Comparison of ENCODE assay signal across 23 cellular contexts in the genomic region with DNA sequence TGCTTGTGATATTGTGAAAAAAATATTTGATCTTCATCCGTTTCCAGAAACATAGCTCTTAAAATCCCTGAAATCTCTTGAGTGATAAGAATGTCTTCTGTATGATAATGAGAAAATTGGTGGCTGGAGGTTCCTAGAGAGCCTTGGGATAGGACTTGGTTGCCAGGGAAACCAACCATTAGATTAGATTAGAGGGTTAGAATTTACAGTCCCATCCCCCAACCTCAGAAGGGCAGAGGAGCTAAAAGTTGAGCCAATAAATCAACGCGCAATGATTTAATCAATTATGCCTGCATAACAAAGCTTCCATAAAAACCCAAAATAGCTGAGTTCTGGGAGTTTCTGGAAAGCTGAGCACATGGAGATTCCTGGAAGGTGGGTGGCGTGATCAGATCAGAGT.
"Had no signal": no experiment of that assay in that cellular context is flagged by ENCODE, and none has a peak within 500 bp of the region (broad histone marks: within the 10 kb centered on the region; RNA-seq: fewer than 3 reads in every experiment).

No MANE protein-coding gene starts in this region.

- H3K27me3 ChIP-seq: brain microvascular endothelial cell had no signal

- H3K27ac Mint-ChIP-seq: activated naive CD8-positive, alpha-beta T cell treated with anti-CD3 and anti-CD28 coated beads, Interleukin-2, amount 50 U/mL, for 24 hours had no signal

- H3K4me3 Mint-ChIP-seq: activated CD8-positive, alpha-beta T cell treated with anti-CD3 and anti-CD28 coated beads for 36 hours; activated naive CD8-positive, alpha-beta T cell treated with anti-CD3 and anti-CD28 coated beads, Interleukin-2, amount 50 U/mL, for 24 hours; activated T-helper 1 cell treated with anti-CD3 and anti-CD28 coated beads, Interleukin-12 subunit alpha, Interleukin-12 subunit beta, Interleukin-2, Interleukin-4 antibody, amounts not matched to agents 30 ng/mL and 10 ng/mL and 1 ng/mL, durations not matched to agents 14 hours and 24 hours and 36 hours had no signal

- H3K27me3 Mint-ChIP-seq: activated CD8-positive, alpha-beta T cell treated with anti-CD3 and anti-CD28 coated beads for 36 hours; activated naive CD8-positive, alpha-beta T cell treated with anti-CD3 and anti-CD28 coated beads, Interleukin-2, amount 50 U/mL, for 24 hours had no signal

- H3K9me3 Mint-ChIP-seq: activated CD8-positive, alpha-beta T cell treated with anti-CD3 and anti-CD28 coated beads for 36 hours; activated naive CD4-positive, alpha-beta T cell treated with anti-CD3 and anti-CD28 coated beads, Interleukin-2, amount 50 U/mL, for 72 hours; activated naive CD8-positive, alpha-beta T cell treated with anti-CD3 and anti-CD28 coated beads, Interleukin-2, amount 50 U/mL, for 24 hours; activated T-helper 1 cell treated with anti-CD3 and anti-CD28 coated beads, Interleukin-12 subunit alpha, Interleukin-12 subunit beta, Interleukin-2, Interleukin-4 antibody, amounts not matched to agents 30 ng/mL and 10 ng/mL and 1 ng/mL, durations not matched to agents 14 hours and 24 hours and 36 hours had no signal

- DNase-seq: activated CD4-positive, alpha-beta T cell treated with anti-CD3 and anti-CD28 coated beads for 4 hours; activated CD8-positive, alpha-beta memory T cell treated with anti-CD3 and anti-CD28 coated beads, Interleukin-2, amount 50 U/mL, for 4 hours; activated CD8-positive, alpha-beta T cell treated with anti-CD3 and anti-CD28 coated beads for 36 hours; activated effector memory CD4-positive, alpha-beta T cell treated with anti-CD3 and anti-CD28 coated beads, Interleukin-2, amount 50 U/mL, for 16 hours; activated naive CD4-positive, alpha-beta T cell treated with Interleukin-2 at 50 U/mL for 16 hours; activated naive CD8-positive, alpha-beta T cell treated with anti-CD3 and anti-CD28 coated beads, Interleukin-2, amount 50 U/mL, for 24 hours; amygdala; brain microvascular endothelial cell; caudate nucleus; IMR-90; KG1; NCI-H1048; NCI-H1694; NCI-H2029 treated with DMSO at 0.1 percent for 48 hours; NCI-H446; NCI-H524; PC-3; SHP77 treated with DMSO at 0.1 percent for 48 hours; WERI-Rb-1 had no signal

- FAIRE-seq: astrocyte, RCC 7860 had no signal

- ATAC-seq: activated naive CD8-positive, alpha-beta T cell treated with anti-CD3 and anti-CD28 coated beads, Interleukin-2, amount 50 U/mL, for 24 hours; PC-3 had no signal

- H3K27ac ChIP-seq: brain microvascular endothelial cell, WERI-Rb-1 had no signal

- H3K36me3 ChIP-seq: brain microvascular endothelial cell had no signal
